ENCODE assay signal across 11 cellular contexts in the genomic region with DNA sequence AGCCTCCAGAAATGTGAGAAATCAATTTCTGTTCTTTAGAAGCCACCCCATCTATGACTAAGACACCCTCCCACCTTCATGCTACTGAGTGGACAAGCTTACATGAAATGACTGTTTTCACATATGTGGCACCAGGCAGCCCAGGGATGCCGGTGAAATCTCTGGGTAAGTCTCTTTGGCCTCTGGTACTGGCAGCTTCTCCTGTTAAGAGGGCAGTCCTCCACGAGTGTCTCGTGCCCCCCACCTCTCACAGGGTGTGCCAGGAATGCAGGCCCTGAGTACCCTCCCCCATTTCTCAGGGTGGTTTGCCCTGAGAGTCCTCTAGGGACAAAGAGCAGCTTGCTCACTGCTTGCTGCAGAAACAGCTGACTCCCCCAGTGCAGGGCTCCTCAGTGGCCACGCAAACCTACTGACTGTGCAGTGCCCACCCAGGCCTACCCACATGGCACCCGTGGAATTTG. TPM values are rescaled to one million over a fixed set of nuclear protein-coding genes. Genes with fewer than 3 reads are reported as not detected.
DNase-seq lines count a peak whose midpoint lies in the region; ATAC-seq and TF ChIP-seq lines count a peak whose summit lies in the region.
"Had no signal": no experiment of that assay in that cellular context is flagged by ENCODE, and none has a peak within 500 bp of the region (broad histone marks: within the 10 kb centered on the region; RNA-seq: fewer than 3 reads in every experiment).

No MANE protein-coding gene starts in this region.

- no peak for ATAC-seq in T-helper 17 cell
- no peak for ATAC-seq in stimulated activated naive CD8-positive, alpha-beta T cell treated with anti-CD3 and anti-CD28 coated beads, Interleukin-15, Interleukin-2, amounts not matched to agents 100 U/mL and 50 U/mL, for 24 hours

- TF ChIP-seq POLR2A in lower leg skin (IDR thresholded peaks at IDR 0.05) (no peak), prostate gland (IDR thresholded peaks at IDR 0.05) (no peak)

- H3K9ac ChIP-seq in endodermal cell (ENCODE audit: extremely low read depth, low read length, poor library complexity, severe bottlenecking) = no peak overlapping the region
- H3K9ac ChIP-seq: KMS-11 had no signal

- H3K4me3 ChIP-seq in endodermal cell (ENCODE audit: low read length) (no peak overlapping the region), lower leg skin (ENCODE audit: low read depth, poor library complexity, severe bottlenecking) (no peak overlapping the region), prostate gland (no peak overlapping the region)

- peaks cover 2% of the 10 kb centered on the region for H3K9me3 Mint-ChIP-seq in endodermal cell
- no peaks in the 10 kb centered on the region for H3K9me3 Mint-ChIP-seq in endothelial cell (ENCODE audit: unreplicated experiment)

- H3K4me3 Mint-ChIP-seq in T-helper 17 cell (no peak overlapping the region), endodermal cell (no peak overlapping the region), endothelial cell (ENCODE audit: unreplicated experiment) (no peak overlapping the region)

- DNase-seq in activated naive CD4-positive, alpha-beta T cell treated with Interleukin-2 at 50 U/mL for 16 hours = peak; percentile 35
- DNase-seq in activated naive CD4-positive, alpha-beta T cell treated with anti-CD3 and anti-CD28 coated beads, Interleukin-2, amount 50 U/mL, for 16 hours = no peak
- DNase-seq in T-helper 17 cell = peak in 1 of 3 donors; percentile 8
- no peak for DNase-seq in endodermal cell
- peak; percentile 34 for DNase-seq in stimulated activated naive CD8-positive, alpha-beta T cell treated with anti-CD3 and anti-CD28 coated beads, Interleukin-15, Interleukin-2, amounts not matched to agents 100 U/mL and 50 U/mL, for 24 hours
- DNase-seq in lower leg skin (ENCODE audit: low spot score in 2 of 2) = no peak
- DNase-seq in endothelial cell (ENCODE audit: low spot score) = no peak
- no peak for DNase-seq in prostate gland (ENCODE audit: low spot score)
- DNase-seq: mesenchymal stem cell had no signal

- H3K9me3 ChIP-seq in T-helper 17 cell (ENCODE audit: control insufficient read depth, low read length, poor library complexity, severe bottlenecking) (no peaks in the 10 kb centered on the region), endodermal cell (ENCODE audit: control insufficient read depth, low read length) (no peaks in the 10 kb centered on the region), prostate gland (no peaks in the 10 kb centered on the region)

- H3K4me1 ChIP-seq in endodermal cell (ENCODE audit: control insufficient read depth, insufficient read depth, low read length) = no peaks in the 10 kb centered on the region
- H3K4me1 ChIP-seq in prostate gland (replicated peaks) = peaks cover 23% of the 10 kb centered on the region

- H3K36me3 Mint-ChIP-seq in T-helper 17 cell (ENCODE audit: low read depth) = peaks cover 5% of the 10 kb centered on the region
- H3K36me3 Mint-ChIP-seq in endodermal cell (ENCODE audit: low read depth) = no peaks in the 10 kb centered on the region
- no peaks in the 10 kb centered on the region for H3K36me3 Mint-ChIP-seq in endothelial cell (ENCODE audit: low read depth, unreplicated experiment)

- TF ChIP-seq CTCF in endodermal cell (conservative IDR thresholded peaks at IDR 0.05) (peak; percentile 28), lower leg skin (IDR thresholded peaks at IDR 0.05) (no peak), endothelial cell (IDR thresholded peaks at IDR 0.05; ENCODE audit: unreplicated experiment) (no peak), prostate gland (IDR thresholded peaks at IDR 0.05) (no peak)

- H3K4me1 Mint-ChIP-seq in T-helper 17 cell = peaks cover 43% of the 10 kb centered on the region
- peaks cover 11% of the 10 kb centered on the region for H3K4me1 Mint-ChIP-seq in endodermal cell
- peaks cover 32% of the 10 kb centered on the region for H3K4me1 Mint-ChIP-seq in endothelial cell (ENCODE audit: unreplicated experiment)

- H3K27me3 ChIP-seq in endodermal cell (ENCODE audit: control insufficient read depth, insufficient read depth, low read length, poor library complexity, severe bottlenecking) = no peaks in the 10 kb centered on the region
- H3K27me3 ChIP-seq in prostate gland (replicated peaks; ENCODE audit: insufficient read depth) = no peaks in the 10 kb centered on the region

- H3K27ac ChIP-seq in endodermal cell (ENCODE audit: low read depth, low read length) (no peak overlapping the region), prostate gland (no peak overlapping the region)
- H3K27ac ChIP-seq: KMS-11 had no signal

- no peaks in the 10 kb centered on the region for H3K27me3 Mint-ChIP-seq in T-helper 17 cell
- H3K27me3 Mint-ChIP-seq in endodermal cell (ENCODE audit: insufficient read depth) = no peaks in the 10 kb centered on the region
- H3K27me3 Mint-ChIP-seq in endothelial cell (ENCODE audit: unreplicated experiment) = peaks cover 13% of the 10 kb centered on the region

- H3K36me3 ChIP-seq in endodermal cell (ENCODE audit: control insufficient read depth, insufficient read depth, low read length) (no peaks in the 10 kb centered on the region), prostate gland (no peaks in the 10 kb centered on the region)

- intact Hi-C loops in lower leg skin (cut with DNase I; ENCODE audit: low total_unique reads) (no loop called here), prostate gland (cut with DNase I) (loop anchor here (10.0 kb wide), 1 partner anchor 389 kb away; a partner anchor contains a TSS)

- 65 to 83% methylated on average over 5 of the region's 5 CpGs for WGBS in endodermal cell (ENCODE audit: insufficient coverage in 1 of 2, insufficient read length in 1 of 2), 2 experiments
- 74 to 81% methylated on average over 5 of the region's 5 CpGs for WGBS in lower leg skin, 2 donors
- 67% methylated on average over 5 of the region's 5 CpGs for WGBS in prostate gland

- H3K27ac Mint-ChIP-seq in T-helper 17 cell = peak overlapping the region; percentile 97
- H3K27ac Mint-ChIP-seq in endodermal cell = peak overlapping the region; percentile 58
- no peak overlapping the region for H3K27ac Mint-ChIP-seq in endothelial cell (ENCODE audit: unreplicated experiment)

RNA-seq across cellular contexts. Expression of a gene that starts 3.2 kb away (rescaled TPM):
- total RNA-seq in T-helper 17 cell (10 to 100 TPM; 17.6 to 18.5 TPM), endodermal cell (10 to 100 TPM; 33.4 to 34.4 TPM), lower leg skin (10 to 100 TPM in 3 of 4 donors, 1 to 10 TPM in 1; 5.6 to 16.4 (median 12.0) TPM), endothelial cell (ENCODE audit: unreplicated experiment) (35.6 TPM), prostate gland (10 to 100 TPM; 20.3 to 25.8 TPM)
- polyA plus RNA-seq in endodermal cell (2013, experiment 1 of 2) = 33.4 TPM
- 29.0 TPM for polyA plus RNA-seq in endodermal cell (2013, experiment 2 of 2)

RNA-seq across cellular contexts. Expression of a gene that starts 27.2 kb away (rescaled TPM):
- total RNA-seq in T-helper 17 cell (100 to 1,000 TPM; 179 to 212 TPM), endodermal cell (under 1 TPM; 0.29 to 0.46 TPM), lower leg skin (10 to 100 TPM; 35.2 to 43.6 (median 38.3) TPM), endothelial cell (ENCODE audit: unreplicated experiment) (0.26 TPM), prostate gland (100 to 1,000 TPM in 1 of 2 donors, 10 to 100 TPM in 1; 83.3 to 105 TPM)
- 1.1 TPM for polyA plus RNA-seq in endodermal cell (2013, experiment 1 of 2)
- polyA plus RNA-seq in endodermal cell (2013, experiment 2 of 2) = 0.95 TPM

RNA-seq across cellular contexts. Expression of a gene that starts 49.5 kb away (rescaled TPM):
- total RNA-seq in T-helper 17 cell = 1 to 10 TPM in 1 of 2 donors, under 1 TPM in 1; 0.94 to 3.8 TPM
- under 1 TPM in 1 of 2 donors, not detected in 1; 0.42 TPM for total RNA-seq in endodermal cell
- 3.1 TPM for polyA plus RNA-seq in endodermal cell (2013, experiment 1 of 2)
- 0.79 TPM for polyA plus RNA-seq in endodermal cell (2013, experiment 2 of 2)
- 1 to 10 TPM in 3 of 4 donors, under 1 TPM in 1; 0.27 to 3.5 (median 1.6) TPM for total RNA-seq in lower leg skin
- not detected for total RNA-seq in endothelial cell (ENCODE audit: unreplicated experiment)
- total RNA-seq in prostate gland = 10 to 100 TPM in 1 of 2 donors, 1 to 10 TPM in 1; 4.6 to 13.6 TPM
- total RNA-seq: H4 had no signal

RNA-seq across cellular contexts. Expression of a gene that starts 53.3 kb away (rescaled TPM):
- not detected for total RNA-seq in T-helper 17 cell
- not detected for total RNA-seq in endodermal cell
- 59.2 TPM for polyA plus RNA-seq in endodermal cell (2013, experiment 1 of 2)
- polyA plus RNA-seq in endodermal cell (2013, experiment 2 of 2) = 46.1 TPM
- 10 to 100 TPM in 2 of 4 donors, 1 to 10 TPM in 2; 8.1 to 32.5 (median 9.6) TPM for total RNA-seq in lower leg skin
- total RNA-seq in endothelial cell (ENCODE audit: unreplicated experiment) = not detected
- total RNA-seq in prostate gland = 1 to 10 TPM in 1 of 2 donors, not detected in 1; 2.6 TPM
- total RNA-seq: H4 had no signal

RNA-seq across cellular contexts. Expression of a gene that starts 57.0 kb away (rescaled TPM):
- total RNA-seq in T-helper 17 cell = 10 to 100 TPM; 47.9 to 53.5 TPM
- total RNA-seq in endodermal cell = 10 to 100 TPM; 45.6 to 49.5 TPM
- 34.9 TPM for polyA plus RNA-seq in endodermal cell (2013, experiment 1 of 2)
- 35.6 TPM for polyA plus RNA-seq in endodermal cell (2013, experiment 2 of 2)
- 10 to 100 TPM; 26.8 to 34.7 (median 32.5) TPM for total RNA-seq in lower leg skin
- total RNA-seq in endothelial cell (ENCODE audit: unreplicated experiment) = 32.3 TPM
- total RNA-seq in prostate gland = 10 to 100 TPM; 27.0 to 69.5 TPM

Comparison
In these comparisons a context has a peak if more than half of its experiments do, and no peak if none do; other contexts are left out.
1. DNase-seq: peak in activated naive CD4-positive, alpha-beta T cell treated with Interleukin-2 at 50 U/mL for 16 hours (single experiment) and stimulated activated naive CD8-positive, alpha-beta T cell treated with anti-CD3 and anti-CD28 coated beads, Interleukin-15, Interleukin-2, amounts not matched to agents 100 U/mL and 50 U/mL, for 24 hours (single experiment); none in activated naive CD4-positive, alpha-beta T cell treated with anti-CD3 and anti-CD28 coated beads, Interleukin-2, amount 50 U/mL, for 16 hours (single experiment), endodermal cell (single experiment), lower leg skin (0 of 2), endothelial cell (single experiment) and prostate gland (single experiment).
2. RNA of a gene that starts 27.2 kb away (total RNA-seq): 179 to 212 TPM in T-helper 17 cell, 83.3 to 105 TPM in prostate gland and 35.2 to 43.6 TPM in lower leg skin; 0.29 to 0.46 TPM in endodermal cell and 0.26 TPM in endothelial cell (single experiment); every median in the first group is over 10 times any median in the second.